In genomic region chr1:7613851-7614205, GRCh38 we compare ENCODE assay signal across 20 cellular contexts.
DNase-seq lines count a peak whose midpoint lies in the region; ATAC-seq and TF ChIP-seq lines count a peak whose summit lies in the region.
"Had no signal": no experiment of that assay in that cellular context is flagged by ENCODE, and none has a peak within 500 bp of the region (broad histone marks: within the 10 kb centered on the region; RNA-seq: fewer than 3 reads in every experiment).

No MANE protein-coding gene starts in this region.

- H3K4me1 Mint-ChIP-seq in natural killer cell treated with Interleukin-12 subunit alpha and Interleukin-12 subunit beta and Interleukin-15 and Interleukin-18, amount 100 ng/mL, for 72 hours (ENCODE audit: low read depth in 2 of 2): peaks cover 0 to 3% of the 10 kb centered on the region in 2 donors
- no peaks in the 10 kb centered on the region for H3K4me1 Mint-ChIP-seq in natural killer cell
- H3K4me1 Mint-ChIP-seq: B cell; CD4-positive, CD25-positive, alpha-beta regulatory T cell; CD8-positive, alpha-beta memory T cell had no signal

- no peak overlapping the region for H3K27ac Mint-ChIP-seq in natural killer cell treated with Interleukin-12 subunit alpha and Interleukin-12 subunit beta and Interleukin-15 and Interleukin-18, amount 100 ng/mL, for 72 hours
- H3K27ac Mint-ChIP-seq in natural killer cell: no peak overlapping the region
- H3K27ac Mint-ChIP-seq: B cell; CD4-positive, CD25-positive, alpha-beta regulatory T cell; CD8-positive, alpha-beta memory T cell had no signal

- no peak overlapping the region for H3K4me3 Mint-ChIP-seq in natural killer cell treated with Interleukin-12 subunit alpha and Interleukin-12 subunit beta and Interleukin-15 and Interleukin-18, amount 100 ng/mL, for 72 hours
- no peak overlapping the region for H3K4me3 Mint-ChIP-seq in natural killer cell
- H3K4me3 Mint-ChIP-seq: B cell; CD4-positive, CD25-positive, alpha-beta regulatory T cell; CD8-positive, alpha-beta memory T cell had no signal

- no peak overlapping the region for H3K4me3 ChIP-seq in tibial artery
- H3K4me3 ChIP-seq: BLaER1 treated with 17β-estradiol and CSF1 and Interleukin-3, amounts not matched to agents 10 nM and 100 nM; GM12878 had no signal

- DNase-seq in cardiac septum (ENCODE audit: low spot score) (peak; percentile 66), left cardiac atrium (no peak), natural killer cell (no peak), tibial artery (peak; percentile 1 to 35), iPS-NIHi11 (ENCODE audit: low spot score) (no peak)
- peak; percentile 34 for DNase-seq in natural killer cell treated with Interleukin-12 subunit alpha and Interleukin-12 subunit beta and Interleukin-15 and Interleukin-18, amount 100 ng/mL, for 72 hours (ENCODE audit: low spot score)
- DNase-seq: CD4-positive, CD25-positive, alpha-beta regulatory T cell; COR-L47; DMS 273 treated with DMSO at 0.1 percent for 48 hours; DMS53; DND-41; EL; GOT3; H7 had no signal

- peaks cover 0 to 3% (median 0%) of the 10 kb centered on the region in 4 donors for H3K4me1 ChIP-seq in tibial artery

- TF ChIP-seq CTCF in natural killer cell (IDR thresholded peaks at IDR 0.05): no peak
- TF ChIP-seq CTCF in tibial artery (IDR thresholded peaks at IDR 0.05): no peak

- no peaks in the 10 kb centered on the region for H3K36me3 ChIP-seq in tibial artery
- H3K36me3 ChIP-seq: BLaER1 treated with 17β-estradiol and CSF1 and Interleukin-3, amounts not matched to agents 10 nM and 100 nM had no signal

- no peaks in the 10 kb centered on the region for H3K9me3 Mint-ChIP-seq in natural killer cell treated with Interleukin-12 subunit alpha and Interleukin-12 subunit beta and Interleukin-15 and Interleukin-18, amount 100 ng/mL, for 72 hours
- no peaks in the 10 kb centered on the region for H3K9me3 Mint-ChIP-seq in natural killer cell

- no peaks in the 10 kb centered on the region for H3K36me3 Mint-ChIP-seq in natural killer cell treated with Interleukin-12 subunit alpha and Interleukin-12 subunit beta and Interleukin-15 and Interleukin-18, amount 100 ng/mL, for 72 hours
- no peaks in the 10 kb centered on the region for H3K36me3 Mint-ChIP-seq in natural killer cell
- H3K36me3 Mint-ChIP-seq: CD4-positive, CD25-positive, alpha-beta regulatory T cell; CD8-positive, alpha-beta memory T cell had no signal

- no peak overlapping the region for H3K27ac ChIP-seq in tibial artery
- H3K27ac ChIP-seq: BLaER1 treated with 17β-estradiol and CSF1 and Interleukin-3, amounts not matched to agents 10 nM and 100 nM had no signal

- intact Hi-C loops in cardiac septum (cut with DNase I) (loop anchor here (10.0 kb wide), 1 partner anchor 249 kb away; no protein-coding TSS in a partner anchor), left cardiac atrium (cut with DNase I) (no loop called here), natural killer cell (cut with micrococcal nuclease) (no loop called here), tibial artery (cut with DNase I; ENCODE audit: low total_unique reads) (no loop called here)

- H3K27me3 ChIP-seq in tibial artery: peaks cover 0 to 46% of the 10 kb centered on the region in 2 donors
- H3K27me3 ChIP-seq: BLaER1 treated with 17β-estradiol and CSF1 and Interleukin-3, amounts not matched to agents 10 nM and 100 nM had no signal

- H3K27me3 Mint-ChIP-seq in natural killer cell treated with Interleukin-12 subunit alpha and Interleukin-12 subunit beta and Interleukin-15 and Interleukin-18, amount 100 ng/mL, for 72 hours: peaks cover 0 to 8% of the 10 kb centered on the region in 2 donors
- H3K27me3 Mint-ChIP-seq in natural killer cell (ENCODE audit: low read depth in 2 of 2): peaks cover 0 to 8% of the 10 kb centered on the region in 2 donors
- H3K27me3 Mint-ChIP-seq: CD4-positive, CD25-positive, alpha-beta regulatory T cell had no signal

- peaks cover 0 to 12% (median 5%) of the 10 kb centered on the region in 3 donors for H3K9me3 ChIP-seq in tibial artery
- H3K9me3 ChIP-seq: BLaER1 treated with 17β-estradiol and CSF1 and Interleukin-3, amounts not matched to agents 10 nM and 100 nM had no signal

- ATAC-seq in left cardiac atrium (no peak), natural killer cell (no peak)
- ATAC-seq in natural killer cell treated with Interleukin-12 subunit alpha and Interleukin-12 subunit beta and Interleukin-15 and Interleukin-18, amount 100 ng/mL, for 72 hours: no peak
- ATAC-seq: GM12878, HCT116, HepG2 had no signal

Comparison
In these comparisons a context has a peak if more than half of its experiments do, and no peak if none do; other contexts are left out.
1. DNase-seq: peak in cardiac septum (single experiment), natural killer cell treated with Interleukin-12 subunit alpha and Interleukin-12 subunit beta and Interleukin-15 and Interleukin-18, amount 100 ng/mL, for 72 hours (single experiment) and tibial artery (2 of 2); none in left cardiac atrium (single experiment), natural killer cell (single experiment) and iPS-NIHi11 (single experiment).